7 cellular contexts compared by ENCODE assay signal in the genomic region with DNA sequence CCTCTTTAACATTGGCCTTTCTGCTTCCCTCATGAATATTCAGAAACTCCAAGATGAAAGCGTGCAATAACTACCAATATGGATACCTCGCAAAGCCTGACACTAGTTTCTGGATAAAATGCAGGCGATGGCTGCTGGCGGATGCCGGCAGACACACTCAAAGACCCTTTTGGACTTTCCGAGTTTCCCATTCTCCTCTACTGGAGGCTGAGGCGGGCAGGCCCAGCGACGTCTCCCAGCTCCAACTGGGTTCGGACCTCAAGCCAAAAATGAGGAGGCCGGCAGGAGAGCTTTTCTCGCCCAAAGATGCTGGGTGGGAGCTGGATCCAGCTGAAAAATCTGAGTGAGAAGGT. TPM values are rescaled to one million over a fixed set of nuclear protein-coding genes. Genes with fewer than 3 reads are reported as not detected.
A peak's percentile ranks its signal among the peaks of the same experiment; 100 is the strongest.
DNase-seq lines count a peak whose midpoint lies in the region; ATAC-seq and TF ChIP-seq lines count a peak whose summit lies in the region.

No MANE protein-coding gene starts in this region.

- H2BK120ac ChIP-seq in IMR-90 (ENCODE audit: low read depth, low read length), result no peak overlapping the region

- peaks cover 4 to 20% of the 10 kb centered on the region in 2 experiments; a peak in 3 of 4 replicates for H3K79me1 ChIP-seq in IMR-90 (ENCODE audit: low read depth in 1 of 2, low read length in 2 of 2)

- TF ChIP-seq CTCF in IMR-90 (conservative IDR thresholded peaks at IDR 0.05; ENCODE audit: low read depth, low read length) (no peak), brain (conservative IDR thresholded peaks at IDR 0.05) (no peak), liver (IDR thresholded peaks at IDR 0.05; ENCODE audit: low read depth, low read length, missing input control) (no peak)

- H4K91ac ChIP-seq in IMR-90 (ENCODE audit: insufficient read depth, low read depth, low read length), result no peak overlapping the region

- no peaks in the 10 kb centered on the region for H4K20me1 ChIP-seq in IMR-90 (ENCODE audit: insufficient read depth, low read length)

- dilution Hi-C loops in IMR-90 (cut with HindIII; ENCODE audit: low sequenced_read_pairs, unreplicated experiment), result no loop called here

- peak overlapping the region; percentile 28 for H3K4me2 ChIP-seq in IMR-90 (ENCODE audit: low read depth, low read length)

- CTCF ChIA-PET in IMR-90 (lab: Yijun Ruan, JAX), result interaction anchor here (0.6 kb wide), 1 partner anchor 704 kb away, joined by 3 read pairs; no protein-coding TSS in a partner anchor

- no peak for ATAC-seq in IMR-90 (ENCODE audit: low read depth)
- no peak for ATAC-seq in HG02763 (IDR thresholded peaks at IDR 0.05; ENCODE audit: unreplicated experiment)

- H2BK15ac ChIP-seq in IMR-90 (ENCODE audit: low read depth, low read length), result no peak overlapping the region

- H2AFZ ChIP-seq in IMR-90 (replicated peaks; ENCODE audit: low read length, poor library complexity), result peak overlapping the region; percentile 97

- H3K18ac ChIP-seq in IMR-90 (ENCODE audit: low read depth, low read length), result no peak overlapping the region

- DNase-seq in IMR-90 (no peak), substantia nigra (lab: John Stamatoyannopoulos, UW) (peak in 32 of 49 donors; percentile 15 to 85 (median 64)), NCI-H146 (lab: John Stamatoyannopoulos, UW) (no peak), NCI-H1417 (lab: John Stamatoyannopoulos, UW) (no peak)

- H4K5ac ChIP-seq in IMR-90 (ENCODE audit: low read depth, low read length), result no peak overlapping the region

- BruUV-seq in IMR-90 (replicated peaks; lab: Mats Ljungman, UMichigan), result no TSS peak

- H3K36me3 Mint-ChIP-seq in brain, result peaks cover under 1% of the 10 kb centered on the region

- POLR2A ChIA-PET in IMR-90 (lab: Charles Lee; ENCODE audit: unreplicated experiment), result no interaction called here

- no peak overlapping the region for H2AK9ac ChIP-seq in IMR-90 (replicated peaks; ENCODE audit: low read depth, low read length, poor library complexity)

- no peak overlapping the region for H3K14ac ChIP-seq in IMR-90 (replicated peaks; ENCODE audit: low read depth, low read length)

- H3K36me3 ChIP-seq in IMR-90 (ENCODE audit: control insufficient read depth, insufficient read depth, low read length) (no peaks in the 10 kb centered on the region), liver (ENCODE audit: control insufficient read depth in 4 of 4, insufficient read depth in 3 of 4, low read depth in 1 of 4, low read length in 3 of 4) (no peaks in the 10 kb centered on the region)

- no peak overlapping the region for H2BK20ac ChIP-seq in IMR-90 (ENCODE audit: low read depth, low read length)

- no peak for TF ChIP-seq POLR2A in IMR-90 (IDR thresholded peaks at IDR 0.05; ENCODE audit: low read depth, low read length)

- no peak overlapping the region for H3K56ac ChIP-seq in IMR-90 (ENCODE audit: extremely low read depth, insufficient read depth, low read length)

- H2AK5ac ChIP-seq in IMR-90 (ENCODE audit: low read depth, low read length), result no peak overlapping the region

- H3K27ac ChIP-seq in IMR-90 (ENCODE audit: insufficient read depth, low read length) (no peak overlapping the region), liver (ENCODE audit: low read depth in 1 of 2, low read length in 2 of 2) (peak overlapping the region; percentile 17 to 56), substantia nigra (ENCODE audit: low read depth, low read length, poor library complexity, severe bottlenecking) (peak overlapping the region; percentile 98)

- no peaks in the 10 kb centered on the region for H3K27me3 ChIP-seq in IMR-90 (ENCODE audit: control insufficient read depth, insufficient read depth, low read length)
- H3K27me3 ChIP-seq in liver (ENCODE audit: control insufficient read depth in 4 of 4, insufficient read depth in 4 of 4, low read length in 3 of 4), result peaks cover 0 to 3% (median 0%) of the 10 kb centered on the region in 4 donors

- H3K4me1 Mint-ChIP-seq in brain, result peaks cover 45% of the 10 kb centered on the region

- H3K4me3 ChIP-seq in IMR-90 (ENCODE audit: insufficient read depth, low read depth, low read length) (peak overlapping the region; percentile 94), liver (ENCODE audit: low read depth in 1 of 3, low read length in 3 of 3) (peak overlapping the region; percentile 29 to 67 (median 55))

- intact Hi-C loops in IMR-90 (cut with micrococcal nuclease), result loop anchor here (10.0 kb wide), 1 partner anchor 378 kb away; no protein-coding TSS in a partner anchor

- H3K4ac ChIP-seq in IMR-90 (ENCODE audit: low read depth, low read length), result 0 out of 2 replicates have a peak overlapping the region, but pooled peaks have one; percentile 1

- H2BK5ac ChIP-seq in IMR-90 (ENCODE audit: low read depth, low read length, poor library complexity, severe bottlenecking), result no peak overlapping the region

- TF ChIP-seq RAD21 in IMR-90 (IDR thresholded peaks at IDR 0.05; ENCODE audit: low read length) (no peak), liver (IDR thresholded peaks at IDR 0.05) (no peak)

- H3K9me3 ChIP-seq in IMR-90 (ENCODE audit: control insufficient read depth, insufficient read depth, low read length), result no peaks in the 10 kb centered on the region; the same call in 1 of the 2 replicates
- no peaks in the 10 kb centered on the region for H3K9me3 ChIP-seq in liver (ENCODE audit: control insufficient read depth in 4 of 4, low read length in 3 of 4)

- no peak overlapping the region for H3K23ac ChIP-seq in IMR-90 (ENCODE audit: low read depth, low read length)

- H3K9me1 ChIP-seq in IMR-90 (ENCODE audit: insufficient read depth, low read length), result no peaks in the 10 kb centered on the region

- peaks cover 0 to 5% (median 0%) of the 10 kb centered on the region in 5 experiments for H3K9me3 Mint-ChIP-seq in brain

- H3K9ac ChIP-seq in IMR-90 (ENCODE audit: low read depth, low read length), result no peak overlapping the region
- H3K9ac ChIP-seq in liver (ENCODE audit: low read depth in 1 of 2, low read length in 2 of 2), result no peak overlapping the region

- no peak overlapping the region for H4K8ac ChIP-seq in IMR-90 (ENCODE audit: low read depth in 2 of 2, low read length in 2 of 2)

- peak overlapping the region; percentile 84 to 97 (median 86) for H3K4me3 Mint-ChIP-seq in brain

- H3K4me1 ChIP-seq in IMR-90 (ENCODE audit: control insufficient read depth, insufficient read depth, low read length) (peaks cover 5% of the 10 kb centered on the region; the same call in 1 of the 2 replicates), liver (ENCODE audit: control insufficient read depth in 4 of 4, insufficient read depth in 4 of 4, low read length in 3 of 4) (peaks cover 4 to 16% (median 11%) of the 10 kb centered on the region in 4 donors)

- in situ Hi-C loops in IMR-90 (cut with MboI; ENCODE audit: low sequenced_read_pairs), result no loop called here

- peak overlapping the region; percentile 97 to 99 (median 98) for H3K27ac Mint-ChIP-seq in brain

- H3K27me3 Mint-ChIP-seq in brain, result peaks cover 26% of the 10 kb centered on the region

- WGBS in IMR-90 (ENCODE audit: extremely low coverage in 2 of 2, insufficient read length in 1 of 2), 2 experiments, result 46% methylated on average over 3 of the region's 12 CpGs; no CpG with 5 or more reads in 1 of the 2 experiments
- 53% methylated on average over 12 of the region's 12 CpGs for WGBS in liver

TF ChIP-seq in IMR-90, 13 proteins besides CTCF, POLR2A, EP300 and RAD21 (continues in another document):
- TF ChIP-seq RFX5 (IDR thresholded peaks at IDR 0.05; ENCODE audit: low read depth, low read length) (no peak), RCOR1 (IDR thresholded peaks at IDR 0.05; ENCODE audit: insufficient replicate concordance, low read length) (no peak), SMC3 (IDR thresholded peaks at IDR 0.05; ENCODE audit: low read depth, low read length) (no peak), MAFK (IDR thresholded peaks at IDR 0.05; ENCODE audit: low read depth, low read length) (no peak), MXI1 (IDR thresholded peaks at IDR 0.05; ENCODE audit: borderline replicate concordance, low read depth, low read length) (no peak), CHD1 (IDR thresholded peaks at IDR 0.05; ENCODE audit: low read depth, low read length) (no peak)
- TF ChIP-seq, protein P1, sequence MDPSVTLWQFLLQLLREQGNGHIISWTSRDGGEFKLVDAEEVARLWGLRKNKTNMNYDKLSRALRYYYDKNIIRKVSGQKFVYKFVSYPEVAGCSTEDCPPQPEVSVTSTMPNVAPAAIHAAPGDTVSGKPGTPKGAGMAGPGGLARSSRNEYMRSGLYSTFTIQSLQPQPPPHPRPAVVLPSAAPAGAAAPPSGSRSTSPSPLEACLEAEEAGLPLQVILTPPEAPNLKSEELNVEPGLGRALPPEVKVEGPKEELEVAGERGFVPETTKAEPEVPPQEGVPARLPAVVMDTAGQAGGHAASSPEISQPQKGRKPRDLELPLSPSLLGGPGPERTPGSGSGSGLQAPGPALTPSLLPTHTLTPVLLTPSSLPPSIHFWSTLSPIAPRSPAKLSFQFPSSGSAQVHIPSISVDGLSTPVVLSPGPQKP (IDR thresholded peaks at IDR 0.05; ENCODE audit: borderline replicate concordance, low read depth, low read length), result no peak

TF ChIP-seq in liver, 16 proteins besides CTCF, POLR2A, EP300 and RAD21:
- TF ChIP-seq, protein P2, sequence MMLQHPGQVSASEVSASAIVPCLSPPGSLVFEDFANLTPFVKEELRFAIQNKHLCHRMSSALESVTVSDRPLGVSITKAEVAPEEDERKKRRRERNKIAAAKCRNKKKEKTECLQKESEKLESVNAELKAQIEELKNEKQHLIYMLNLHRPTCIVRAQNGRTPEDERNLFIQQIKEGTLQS (IDR thresholded peaks at IDR 0.05), result no peak

RNA-seq across cellular contexts. Expression of a gene that starts 0.4 kb away (rescaled TPM):
- 33.9 and 34.4 TPM in 2 replicates for total RNA-seq in IMR-90 (2012; rRNA removed)
- polyA plus RNA-seq in IMR-90 (2012; rRNA removed), result 29.8 and 35.5 TPM in 2 replicates
- polyA plus RNA-seq in IMR-90 (2012; cell fraction: cytosol; rRNA removed), result 24.1 and 40.6 TPM in 2 replicates
- polyA plus RNA-seq in IMR-90 (2012; cell fraction: nucleus; rRNA removed; ENCODE audit: low replicate concordance), result 11.1 and 35.1 TPM in 2 replicates
- polyA plus RNA-seq in brain (ENCODE audit: insufficient read depth, low read depth, low replicate concordance), result 288 TPM
- total RNA-seq in liver, result 10 to 100 TPM in 1 of 2 donors, 1 to 10 TPM in 1; 5.7 to 22.2 TPM
- 1 to 10 TPM; 5.8 to 6.5 TPM for polyA plus RNA-seq in liver

Comparison
In these comparisons a context has a peak if more than half of its experiments do, and no peak if none do; other contexts are left out.
1. DNase-seq: peak in substantia nigra (32 of 49); none in IMR-90 (single experiment), NCI-H146 (single experiment) and NCI-H1417 (0 of 3).